In the genomic region with DNA sequence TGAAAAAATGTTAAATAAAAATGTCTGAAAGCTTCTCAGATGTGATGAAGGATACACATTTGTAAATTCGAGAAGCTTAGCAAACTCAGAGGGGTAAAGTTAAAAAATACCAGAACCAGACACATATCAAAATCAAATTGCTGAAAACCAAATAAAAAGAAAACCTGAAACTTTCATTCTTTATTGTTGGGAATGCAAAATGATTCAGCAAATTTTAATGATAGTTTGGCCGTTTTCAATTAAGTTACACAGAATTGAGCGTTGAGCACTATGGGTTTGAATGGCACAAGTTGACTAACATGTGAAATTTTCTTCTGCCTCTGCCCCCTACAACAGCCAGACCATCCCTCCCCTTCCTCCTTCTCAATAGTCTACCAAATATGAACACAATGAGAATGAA, we compare ENCODE assay signal across 9 cellular contexts. TPM values are rescaled to one million over a fixed set of nuclear protein-coding genes. Genes with fewer than 3 reads are reported as not detected.
"Had no signal": no experiment of that assay in that cellular context is flagged by ENCODE, and none has a peak within 500 bp of the region (broad histone marks: within the 10 kb centered on the region; RNA-seq: fewer than 3 reads in every experiment).

No MANE protein-coding gene starts in this region.

- ATAC-seq: GM12878 had no signal

- H3K4me3 ChIP-seq: GM12878 had no signal

- DNase-seq: GDM1, GF-D8 had no signal

- FAIRE-seq: G401.6, GM12878, GM12891, GM12892, GM18507, GM19239 had no signal

RNA-seq across cellular contexts. Expression of a gene that starts 33.5 kb away (rescaled TPM):
- total RNA-seq: G401, GM12878 had no signal
